In the genomic region with DNA sequence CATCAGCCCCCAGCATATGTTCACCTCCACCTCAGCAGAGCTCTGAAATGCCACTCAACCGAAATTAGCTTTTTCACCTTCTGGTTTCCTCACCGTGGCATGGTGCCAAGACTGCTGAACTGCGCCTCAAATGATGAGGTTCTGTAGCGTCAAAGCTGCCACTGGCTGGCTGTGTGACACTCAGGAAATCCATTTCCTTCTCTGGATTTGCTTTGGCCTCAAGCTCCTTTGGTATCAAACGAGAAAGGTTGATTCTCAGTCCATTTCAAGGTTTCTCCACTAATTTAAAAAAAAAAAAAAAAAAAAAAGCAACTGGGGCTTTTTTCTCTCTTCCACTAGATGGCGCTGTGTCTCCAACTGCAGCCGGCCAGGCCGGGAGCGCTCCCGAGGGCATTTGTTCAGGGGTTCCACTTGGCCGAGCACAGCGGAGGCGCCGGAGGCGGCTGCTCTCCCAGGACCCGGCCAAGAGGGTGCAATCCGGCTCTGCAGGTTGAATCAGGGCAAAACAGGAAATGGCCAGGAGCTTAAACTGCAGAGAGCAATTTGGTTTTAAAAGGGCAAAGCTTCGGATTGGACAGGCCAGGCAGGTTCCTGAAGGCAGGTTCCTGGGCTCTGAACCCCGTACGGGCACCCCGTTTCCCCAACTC, we compare ENCODE assay signal across 8 cellular contexts. TPM values are rescaled to one million over a fixed set of nuclear protein-coding genes. Genes with fewer than 3 reads are reported as not detected.
DNase-seq lines count a peak whose midpoint lies in the region; ATAC-seq and TF ChIP-seq lines count a peak whose summit lies in the region.

No MANE protein-coding gene starts in this region.

- H3K36me3 ChIP-seq in kidney epithelial cell (ENCODE audit: control insufficient read depth, insufficient read depth, low read length): no peaks in the 10 kb centered on the region

- CTCF ChIA-PET in AG04450 (lab: Charles Lee): interaction anchor here (0.5 to 5.0 kb wide), 122 partner anchors 9 to 1450 kb away, joined by 3 to 176 read pairs (median 5); partner anchors contain the start of genes CAMK2N1, MUL1, OTUD3 and PINK1

- H3K9me3 ChIP-seq in AG04450 (ENCODE audit: control insufficient read depth, insufficient read depth, low read length): no peaks in the 10 kb centered on the region; the same call in 1 of the 2 replicates

- TF ChIP-seq CTCF in AG04450 (IDR thresholded peaks at IDR 0.05; ENCODE audit: low read depth, low read length) (peak; percentile 86), kidney epithelial cell (IDR thresholded peaks at IDR 0.05; ENCODE audit: insufficient read depth, low read length, poor library complexity, severe bottlenecking) (peak; percentile 87)

- no peak overlapping the region for H3K27ac ChIP-seq in AG04450 (ENCODE audit: low read depth, low read length)

- no peak for ATAC-seq in GM18519 (IDR thresholded peaks at IDR 0.05; ENCODE audit: low FRiP score, unreplicated experiment)

- DNase-seq in AG04450 (ENCODE audit: low read depth, low spot score) (peak; percentile 18), H4 (ENCODE audit: low spot score) (peak; percentile 60), NCI-H2227 (lab: John Stamatoyannopoulos, UW; ENCODE audit: unreplicated experiment) (peak; percentile 79), kidney epithelial cell (ENCODE audit: low read depth) (peak; percentile 65)
- DNase-seq in activated CD4-positive, CD25-positive, alpha-beta regulatory T cell treated with anti-CD3 and anti-CD28 coated beads, Interleukin-2, amount 50 U/mL, for 16 hours (ENCODE audit: low read depth, low spot score): peak; percentile 18
- peak; percentile 36 for DNase-seq in central memory CD4-positive, alpha-beta T cell
- DNase-seq in stimulated activated CD4-positive, alpha-beta T cell treated with anti-CD3 and anti-CD28 coated beads, Interleukin-4, amount 100 ng/mL, for 4 hours: peak; percentile 30 to 35

- H3K27me3 ChIP-seq in AG04450 (ENCODE audit: control insufficient read depth, insufficient read depth, low read length) (peaks cover 23% of the 10 kb centered on the region), kidney epithelial cell (ENCODE audit: control insufficient read depth, insufficient read depth, low read length) (no peaks in the 10 kb centered on the region)

- POLR2A ChIA-PET in AG04450 (lab: Yijun Ruan, JAX): interaction anchor here (0.6 to 1.2 kb wide), 3 partner anchors 32 to 273 kb away, joined by 3 to 6 read pairs (median 4); partner anchors contain the start of gene CAMK2N1

- H3K4me3 ChIP-seq in AG04450 (ENCODE audit: low read depth, low read length) (no peak overlapping the region), kidney epithelial cell (ENCODE audit: low read depth, low read length) (no peak overlapping the region)

RNA-seq across cellular contexts. Expression of gene PLA2G2C, which starts 26.5 kb away (rescaled TPM):
- not detected in 2 replicates for polyA plus RNA-seq in AG04450 (2011; rRNA removed)
- polyA minus RNA-seq in AG04450 (2011; rRNA and poly(A)+ RNA removed): not detected in 2 replicates
- not detected in 2 replicates for total RNA-seq in H4 (2014; rRNA removed; shearing (Covaris generic))
- not detected in 2 replicates for total RNA-seq in kidney epithelial cell

RNA-seq across cellular contexts. Expression of gene UBXN10, which starts 26.9 kb away (rescaled TPM):
- not detected in 2 replicates for polyA plus RNA-seq in AG04450 (2011; rRNA removed)
- polyA minus RNA-seq in AG04450 (2011; rRNA and poly(A)+ RNA removed): not detected in 2 replicates
- total RNA-seq in H4 (2014; rRNA removed; shearing (Covaris generic)): not detected in 2 replicates
- 0.96 and 1.6 TPM in 2 replicates for total RNA-seq in kidney epithelial cell

Comparison
In these comparisons a context has a peak if more than half of its experiments do, and no peak if none do; other contexts are left out.
1. DNase-seq: peak in every context shown above with its lines; median percentile 79 in NCI-H2227; 65 in kidney epithelial cell; 60 in H4; 36 in central memory CD4-positive, alpha-beta T cell; 32 in stimulated activated CD4-positive, alpha-beta T cell treated with anti-CD3 and anti-CD28 coated beads, Interleukin-4, amount 100 ng/mL, for 4 hours; 18 in AG04450; 18 in activated CD4-positive, CD25-positive, alpha-beta regulatory T cell treated with anti-CD3 and anti-CD28 coated beads, Interleukin-2, amount 50 U/mL, for 16 hours.